ENCODE assay signal across 8 cellular contexts in genomic region chr1:58779837-58780585, GRCh38. TPM values are rescaled to one million over a fixed set of nuclear protein-coding genes. Genes with fewer than 3 reads are reported as not detected.
DNase-seq lines count a peak whose midpoint lies in the region; ATAC-seq lines count a peak whose summit lies in the region.

No MANE protein-coding gene starts in this region.

- H3K27me3 ChIP-seq in right cardiac atrium (ENCODE audit: control insufficient read depth, insufficient read depth) (no peaks in the 10 kb centered on the region), skeletal muscle satellite cell (ENCODE audit: control insufficient read depth, insufficient read depth, low read length) (no peaks in the 10 kb centered on the region)

- peak overlapping the region; percentile 95 for H3K4me2 ChIP-seq in skeletal muscle satellite cell (ENCODE audit: low read length)

- H3K4me3 ChIP-seq in right cardiac atrium (ENCODE audit: low read length) = peak overlapping the region; percentile 64
- peak overlapping the region; percentile 81 for H3K4me3 ChIP-seq in skeletal muscle satellite cell (ENCODE audit: low read length)

- H3K27me3 Mint-ChIP-seq in activated naive CD8-positive, alpha-beta T cell treated with anti-CD3 and anti-CD28 coated beads for 36 hours = peaks cover 3% of the 10 kb centered on the region

- ATAC-seq in right cardiac atrium = no peak
- ATAC-seq in GM18907 (IDR thresholded peaks at IDR 0.05; ENCODE audit: unreplicated experiment) = no peak
- no peak for ATAC-seq in HG03025 (IDR thresholded peaks at IDR 0.05; ENCODE audit: low FRiP score, unreplicated experiment)

- H3K27ac ChIP-seq in right cardiac atrium (ENCODE audit: low read length) = no peak overlapping the region

- H3K27ac Mint-ChIP-seq in activated naive CD8-positive, alpha-beta T cell treated with anti-CD3 and anti-CD28 coated beads for 36 hours = no peak overlapping the region

- H3K9me3 Mint-ChIP-seq in activated naive CD8-positive, alpha-beta T cell treated with anti-CD3 and anti-CD28 coated beads for 36 hours = no peaks in the 10 kb centered on the region

- H3K4me1 ChIP-seq in right cardiac atrium (ENCODE audit: control insufficient read depth, insufficient read depth, low read length) (no peaks in the 10 kb centered on the region), skeletal muscle satellite cell (ENCODE audit: control insufficient read depth, insufficient read depth, low read length) (peaks cover 7% of the 10 kb centered on the region)

- H3K9ac ChIP-seq in skeletal muscle satellite cell (ENCODE audit: low read depth, low read length) = peak overlapping the region; percentile 96

- H3K9me3 ChIP-seq in right cardiac atrium (ENCODE audit: control insufficient read depth, low read length) (no peaks in the 10 kb centered on the region), skeletal muscle satellite cell (replicated peaks; ENCODE audit: low read length) (no peaks in the 10 kb centered on the region)

- peaks cover 19% of the 10 kb centered on the region for H3K36me3 Mint-ChIP-seq in activated naive CD8-positive, alpha-beta T cell treated with anti-CD3 and anti-CD28 coated beads for 36 hours

- intact Hi-C loops in right cardiac atrium (cut with DNase I) = loop anchor here in 3 of 4 donors (5.0 to 10.0 kb wide), 10 partner anchors 115 to 925 kb away; partner anchors contain the start of gene FGGY (in 3 of the 3)

- peak overlapping the region; percentile 50 for H3K4me3 Mint-ChIP-seq in activated naive CD8-positive, alpha-beta T cell treated with anti-CD3 and anti-CD28 coated beads for 36 hours

- peaks cover 20% of the 10 kb centered on the region for H3K4me1 Mint-ChIP-seq in activated naive CD8-positive, alpha-beta T cell treated with anti-CD3 and anti-CD28 coated beads for 36 hours

- 25% methylated on average over 4 of the region's 4 CpGs for WGBS in right cardiac atrium

- peaks cover 27% of the 10 kb centered on the region for H3K36me3 ChIP-seq in skeletal muscle satellite cell (ENCODE audit: insufficient read depth, low read length)

- DNase-seq in COR-L47 (lab: John Stamatoyannopoulos, UW) (peak; percentile 81), NCI-H128 (lab: John Stamatoyannopoulos, UW; ENCODE audit: unreplicated experiment) (peak; percentile 96), right cardiac atrium (peak; percentile 12 to 46 (median 37)), GM03348 (ENCODE audit: low spot score) (no peak)
- DNase-seq in activated naive CD8-positive, alpha-beta T cell treated with anti-CD3 and anti-CD28 coated beads for 36 hours = no peak

RNA-seq across cellular contexts. Expression of gene JUN, which starts 3.8 kb away (rescaled TPM):
- total RNA-seq in activated naive CD8-positive, alpha-beta T cell treated with anti-CD3 and anti-CD28 coated beads for 36 hours = 10 to 100 TPM; 26.1 to 26.3 TPM
- total RNA-seq in right cardiac atrium = 10 to 100 TPM; 41.1 to 69.8 (median 50.7) TPM
- 211 TPM for polyA plus RNA-seq in right cardiac atrium
- 95.8 and 119 TPM in 2 replicates for total RNA-seq in skeletal muscle satellite cell (2012; rRNA removed)

Comparison
In these comparisons a context has a peak if more than half of its experiments do, and no peak if none do; other contexts are left out.
1. DNase-seq: peak in COR-L47 (single experiment), NCI-H128 (single experiment) and right cardiac atrium (3 of 3); none in activated naive CD8-positive, alpha-beta T cell treated with anti-CD3 and anti-CD28 coated beads for 36 hours (single experiment) and GM03348 (single experiment).